Comparison of ENCODE assay signal across 23 cellular contexts in genomic region chr5:960551-960950, GRCh38. TPM values are rescaled to one million over a fixed set of nuclear protein-coding genes. Genes with fewer than 3 reads are reported as not detected.
DNase-seq lines count a peak whose midpoint lies in the region; ATAC-seq, FAIRE-seq and TF ChIP-seq lines count a peak whose summit lies in the region.
"Had no signal": no experiment of that assay in that cellular context is flagged by ENCODE, and none has a peak within 500 bp of the region (broad histone marks: within the 10 kb centered on the region; RNA-seq: fewer than 3 reads in every experiment).

No MANE protein-coding gene starts in this region.

- peak overlapping the region; percentile 26 for H3K4me3 Mint-ChIP-seq in activated T-cell treated with anti-CD3 and anti-CD28 coated beads, Interleukin-2, amount 50 U/mL, for 4 hours
- H3K4me3 Mint-ChIP-seq in activated T-cell treated with anti-CD3 and anti-CD28 coated beads, Interleukin-2, amount 50 U/mL, for 72 hours = peak overlapping the region in 1 of 2 donors; percentile 4
- H3K4me3 Mint-ChIP-seq in mesothelial cell of epicardium = no peak overlapping the region
- H3K4me3 Mint-ChIP-seq: brain; CD8-positive, alpha-beta T cell had no signal

- no peak overlapping the region for H3K27ac Mint-ChIP-seq in activated T-cell treated with anti-CD3 and anti-CD28 coated beads, Interleukin-2, amount 50 U/mL, for 72 hours
- peak overlapping the region; percentile 82 for H3K27ac Mint-ChIP-seq in mesothelial cell of epicardium
- H3K27ac Mint-ChIP-seq: activated naive CD4-positive, alpha-beta T cell treated with anti-CD3 and anti-CD28 coated beads, Interleukin-2, amount 50 U/mL, for 72 hours; CD8-positive, alpha-beta T cell had no signal

- TF ChIP-seq CTCF in RWPE2 (IDR thresholded peaks at IDR 0.05; ENCODE audit: poor library complexity, severe bottlenecking) = no peak
- TF ChIP-seq CTCF in mesothelial cell of epicardium (IDR thresholded peaks at IDR 0.05; ENCODE audit: unreplicated experiment) = no peak
- no peak for TF ChIP-seq CTCF in upper lobe of left lung (IDR thresholded peaks at IDR 0.05)

- no peaks in the 10 kb centered on the region for H3K36me3 Mint-ChIP-seq in activated T-cell treated with anti-CD3 and anti-CD28 coated beads, Interleukin-2, amount 50 U/mL, for 4 hours (ENCODE audit: insufficient read depth)
- peaks cover 2 to 3% of the 10 kb centered on the region in 2 donors for H3K36me3 Mint-ChIP-seq in activated T-cell treated with anti-CD3 and anti-CD28 coated beads, Interleukin-2, amount 50 U/mL, for 72 hours (ENCODE audit: insufficient read depth in 2 of 2)
- no peaks in the 10 kb centered on the region for H3K36me3 Mint-ChIP-seq in mesothelial cell of epicardium
- H3K36me3 Mint-ChIP-seq: activated naive CD4-positive, alpha-beta T cell treated with anti-CD3 and anti-CD28 coated beads, Interleukin-2, amount 50 U/mL, for 72 hours; brain; CD8-positive, alpha-beta T cell had no signal

- H3K9me3 Mint-ChIP-seq in activated T-cell treated with anti-CD3 and anti-CD28 coated beads, Interleukin-2, amount 50 U/mL, for 4 hours = no peaks in the 10 kb centered on the region
- no peaks in the 10 kb centered on the region for H3K9me3 Mint-ChIP-seq in activated T-cell treated with anti-CD3 and anti-CD28 coated beads, Interleukin-2, amount 50 U/mL, for 72 hours
- no peaks in the 10 kb centered on the region for H3K9me3 Mint-ChIP-seq in mesothelial cell of epicardium
- H3K9me3 Mint-ChIP-seq: activated naive CD4-positive, alpha-beta T cell treated with anti-CD3 and anti-CD28 coated beads, Interleukin-2, amount 50 U/mL, for 72 hours; CD8-positive, alpha-beta T cell had no signal

- WGBS in upper lobe of left lung, 2 donors = 73 to 76% methylated on average over 7 of the region's 7 CpGs

- DNase-seq in activated T-cell treated with anti-CD3 and anti-CD28 coated beads, Interleukin-2, amount 50 U/mL, for 4 hours = no peak
- no peak for DNase-seq in activated T-cell treated with anti-CD3 and anti-CD28 coated beads, Interleukin-2, amount 50 U/mL, for 72 hours
- DNase-seq in RWPE2 (ENCODE audit: low spot score) (peak; percentile 59), mesothelial cell of epicardium (ENCODE audit: low spot score in 2 of 2, unreplicated experiment in 2 of 2) (peak in 1 of 2 experiments; percentile 38), upper lobe of left lung (peak in 1 of 2 donors; percentile 52), GM12891 (ENCODE audit: insufficient read length, low spot score) (no peak), NCI-H510A (lab: John Stamatoyannopoulos, UW) (no peak), HUDEP-2 (lab: John Stamatoyannopoulos, UW; ENCODE audit: unreplicated experiment in 76 of 76) (no peak)
- DNase-seq: activated T-cell treated with anti-CD3 and anti-CD28 coated beads for 4 hours, dermis blood vessel endothelial cell, gastrocnemius medialis, left lung, NCI-H1436 treated with DMSO at 0.1 percent for 48 hours, NCI-H226, SHP77 treated with DMSO at 0.1 percent for 48 hours, T-helper 9 cell had no signal

- H3K4me3 ChIP-seq in RWPE2 (ENCODE audit: severe bottlenecking) (no peak overlapping the region), upper lobe of left lung (no peak overlapping the region)
- H3K4me3 ChIP-seq: gastrocnemius medialis, left lung had no signal

- TF ChIP-seq EP300 in upper lobe of left lung (IDR thresholded peaks at IDR 0.05) = no peak

- H3K27me3 Mint-ChIP-seq in activated T-cell treated with anti-CD3 and anti-CD28 coated beads, Interleukin-2, amount 50 U/mL, for 4 hours (ENCODE audit: low read depth) = peaks cover 32% of the 10 kb centered on the region
- peaks cover 19% of the 10 kb centered on the region for H3K27me3 Mint-ChIP-seq in activated T-cell treated with anti-CD3 and anti-CD28 coated beads, Interleukin-2, amount 50 U/mL, for 72 hours (ENCODE audit: low read depth)
- H3K27me3 Mint-ChIP-seq in mesothelial cell of epicardium (ENCODE audit: low read depth) = peaks cover 4% of the 10 kb centered on the region
- H3K27me3 Mint-ChIP-seq: brain had no signal

- peaks cover 27% of the 10 kb centered on the region for H3K4me1 Mint-ChIP-seq in activated T-cell treated with anti-CD3 and anti-CD28 coated beads, Interleukin-2, amount 50 U/mL, for 4 hours (ENCODE audit: low read depth)
- peaks cover 57% of the 10 kb centered on the region for H3K4me1 Mint-ChIP-seq in activated T-cell treated with anti-CD3 and anti-CD28 coated beads, Interleukin-2, amount 50 U/mL, for 72 hours (ENCODE audit: low read depth)
- H3K4me1 Mint-ChIP-seq in mesothelial cell of epicardium = peaks cover 62% of the 10 kb centered on the region

- H3K4me1 ChIP-seq in RWPE2 (ENCODE audit: insufficient read depth, poor library complexity, severe bottlenecking) (peaks cover 28% of the 10 kb centered on the region), upper lobe of left lung (peaks cover 17 to 41% (median 26%) of the 10 kb centered on the region in 4 donors)

- H3K27me3 ChIP-seq in RWPE2 (ENCODE audit: insufficient read depth, poor library complexity, severe bottlenecking) (peaks cover 2% of the 10 kb centered on the region), upper lobe of left lung (no peaks in the 10 kb centered on the region)

- no peak for ATAC-seq in activated T-cell treated with anti-CD3 and anti-CD28 coated beads, Interleukin-2, amount 50 U/mL, for 4 hours
- no peak for ATAC-seq in activated T-cell treated with anti-CD3 and anti-CD28 coated beads, Interleukin-2, amount 50 U/mL, for 72 hours (replicated peaks in 1 of 2)
- ATAC-seq in RWPE2 (ENCODE audit: low read depth) (no peak), upper lobe of left lung (ENCODE audit: low FRiP score in 2 of 2) (no peak)
- ATAC-seq: activated CD4-positive, CD25-positive, alpha-beta regulatory T cell treated with anti-CD3 and anti-CD28 coated beads, Interleukin-2, amount 50 U/mL, for 24 hours; activated naive CD4-positive, alpha-beta T cell treated with anti-CD3 and anti-CD28 coated beads, Interleukin-2, amount 50 U/mL, for 72 hours; CD8-positive, alpha-beta T cell; gastrocnemius medialis; HCT116; left lung had no signal

- FAIRE-seq in GM12891 (lab: Jason Lieb, UNC) = no peak

- H3K27ac ChIP-seq in RWPE2 (ENCODE audit: poor library complexity, severe bottlenecking) = no peak overlapping the region
- peak overlapping the region in 3 of 4 donors; percentile 56 to 80 (median 77) for H3K27ac ChIP-seq in upper lobe of left lung
- H3K27ac ChIP-seq: epithelial cell of prostate, gastrocnemius medialis, left lung had no signal

- TF ChIP-seq POLR2A in upper lobe of left lung (IDR thresholded peaks at IDR 0.05) (no peak), GM12891 (IDR thresholded peaks at IDR 0.05; ENCODE audit: low read depth, low read length) (no peak)

- no peaks in the 10 kb centered on the region for H3K36me3 ChIP-seq in RWPE2 (ENCODE audit: low read depth)
- no peaks in the 10 kb centered on the region for H3K36me3 ChIP-seq in upper lobe of left lung
- H3K36me3 ChIP-seq: gastrocnemius medialis, left lung had no signal

- H3K9me3 ChIP-seq in RWPE2 (ENCODE audit: severe bottlenecking) = no peaks in the 10 kb centered on the region
- H3K9me3 ChIP-seq in upper lobe of left lung = no peaks in the 10 kb centered on the region
- H3K9me3 ChIP-seq: gastrocnemius medialis, left lung had no signal

TF ChIP-seq in GM12891, 5 proteins besides CTCF, POLR2A, EP300 and RAD21:
- TF ChIP-seq TAF1 (IDR thresholded peaks at IDR 0.05; ENCODE audit: low read depth, low read length) = no peak
- TF ChIP-seq SPI1 (IDR thresholded peaks at IDR 0.05; ENCODE audit: low read depth, low read length) = no peak
- no peak for TF ChIP-seq POLR2AphosphoS5 (IDR thresholded peaks at IDR 0.05; ENCODE audit: low read depth, low read length)
- TF ChIP-seq PAX5 (IDR thresholded peaks at IDR 0.05; ENCODE audit: insufficient read depth, low read length, severe bottlenecking) = no peak
- no peak for TF ChIP-seq POU2F2 (IDR thresholded peaks at IDR 0.05; ENCODE audit: low read depth, low read length)

RNA-seq across cellular contexts. Expression of gene NKD2, which starts 48.1 kb away (rescaled TPM):
- total RNA-seq in activated T-cell treated with anti-CD3 and anti-CD28 coated beads, Interleukin-2, amount 50 U/mL, for 4 hours = under 1 TPM; 0.54 to 0.94 (median 0.58) TPM
- 10 to 100 TPM; 18.7 to 25.0 TPM for total RNA-seq in activated T-cell treated with anti-CD3 and anti-CD28 coated beads, Interleukin-2, amount 50 U/mL, for 72 hours
- total RNA-seq in mesothelial cell of epicardium = 52.8 to 65.1 TPM (median 63.4 TPM) in 3 replicates
- 100 to 1,000 TPM in 1 of 6 donors, 10 to 100 TPM in 4, 1 to 10 TPM in 1; 8.9 to 126 (median 50.6) TPM for total RNA-seq in upper lobe of left lung
- 1.4 TPM for polyA plus RNA-seq in GM12891 (2012; ENCODE audit: low read depth, missing spikeins)
- total RNA-seq: gastrocnemius medialis had no signal
- polyA plus RNA-seq: AG04450 had no signal

Comparison
In these comparisons a context has a peak if more than half of its experiments do, and no peak if none do; other contexts are left out.
1. RNA of gene NKD2, which starts 48.1 kb away (total RNA-seq): 52.8 to 65.1 TPM in mesothelial cell of epicardium, 8.9 to 126 TPM in upper lobe of left lung and 18.7 to 25.0 TPM in activated T-cell treated with anti-CD3 and anti-CD28 coated beads, Interleukin-2, amount 50 U/mL, for 72 hours; 0.54 to 0.94 TPM in activated T-cell treated with anti-CD3 and anti-CD28 coated beads, Interleukin-2, amount 50 U/mL, for 4 hours; every median in the first group is over 4 times any median in the second.